Comparison of ENCODE assay signal across 24 cellular contexts in genomic region chr10:116826803-116827202, GRCh38. TPM values are rescaled to one million over a fixed set of nuclear protein-coding genes. Genes with fewer than 3 reads are reported as not detected.
DNase-seq lines count a peak whose midpoint lies in the region; ATAC-seq, FAIRE-seq and TF ChIP-seq lines count a peak whose summit lies in the region.
"Had no signal": no experiment of that assay in that cellular context is flagged by ENCODE, and none has a peak within 500 bp of the region (broad histone marks: within the 10 kb centered on the region; RNA-seq: fewer than 3 reads in every experiment).

No MANE protein-coding gene starts in this region.

- H2BK5ac ChIP-seq in H1 (ENCODE audit: low read depth, low read length) = no peak overlapping the region

- no peaks in the 10 kb centered on the region for H3K79me2 ChIP-seq in H1 (ENCODE audit: control insufficient read depth in 1 of 2, insufficient read depth in 2 of 2, low read length in 2 of 2)

- H3K56ac ChIP-seq in H1 (replicated peaks; ENCODE audit: insufficient read length, low read depth, low read length) = no peak overlapping the region

- no peak overlapping the region for H3K23ac ChIP-seq in H1 (ENCODE audit: insufficient read length)

- H3K9me3 ChIP-seq in H1 (ENCODE audit: insufficient read depth in 2 of 2, low read depth in 1 of 2, low read length in 1 of 2) (no peaks in the 10 kb centered on the region), WERI-Rb-1 (ENCODE audit: severe bottlenecking) (no peaks in the 10 kb centered on the region)
- H3K9me3 ChIP-seq: right lobe of liver had no signal

- no peak overlapping the region for H3K18ac ChIP-seq in H1 (ENCODE audit: extremely low read depth, low read length)

- no peak overlapping the region for H2AFZ ChIP-seq in H1 (ENCODE audit: low read length)

- CTCF ChIA-PET in H1 (lab: Charles Lee; ENCODE audit: partially characterized antibody) = interaction anchor here (0.6 to 3.4 kb wide), 22 partner anchors 9 to 348 kb away, joined by 3 to 23 read pairs (median 4); partner anchors contain the start of gene ENO4

- no peak for ATAC-seq in GM18868 (IDR thresholded peaks at IDR 0.05; ENCODE audit: unreplicated experiment)
- ATAC-seq: activated CD8-positive, alpha-beta memory T cell treated with anti-CD3 and anti-CD28 coated beads, Interleukin-2, amount 10 ng/mL, durations not matched to agents 7 days and 5 days had no signal

- H2BK20ac ChIP-seq in H1 (ENCODE audit: low read length) = no peak overlapping the region

- H3K9me3 Mint-ChIP-seq in mesothelial cell of epicardium = peaks cover 5% of the 10 kb centered on the region
- H3K9me3 Mint-ChIP-seq: neural crest cell had no signal

- H3K23me2 ChIP-seq in H1 (ENCODE audit: low read depth, low read length) = no peaks in the 10 kb centered on the region

- no peak overlapping the region for H2BK15ac ChIP-seq in H1 (ENCODE audit: low read length)

- H3K4me2 ChIP-seq in H1 (ENCODE audit: insufficient read depth in 1 of 2, low read depth in 2 of 2, low read length in 2 of 2) = no peak overlapping the region

- no peak overlapping the region for H2BK120ac ChIP-seq in H1 (replicated peaks; ENCODE audit: low read depth, low read length)

- no peak overlapping the region for H3K4me3 Mint-ChIP-seq in mesothelial cell of epicardium
- H3K4me3 Mint-ChIP-seq: activated CD8-positive, alpha-beta memory T cell treated with anti-CD3 and anti-CD28 coated beads, Interleukin-2, amount 10 ng/mL, durations not matched to agents 7 days and 5 days; immature natural killer cell; neural crest cell had no signal

- POLR2A ChIA-PET in H1 (lab: Charles Lee; ENCODE audit: partially characterized antibody) = interaction anchor here (0.7 to 2.1 kb wide), 3 partner anchors 9 to 62 kb away, joined by 3 to 8 read pairs (median 3); no protein-coding TSS in a partner anchor

- H3K36me3 ChIP-seq in H1 (ENCODE audit: control insufficient read depth in 2 of 4, insufficient read depth in 4 of 4, low read length in 3 of 4) = no peaks in the 10 kb centered on the region
- no peaks in the 10 kb centered on the region for H3K36me3 ChIP-seq in WERI-Rb-1
- H3K36me3 ChIP-seq: right lobe of liver had no signal

- H4K91ac ChIP-seq in H1 (replicated peaks; ENCODE audit: insufficient read length, low read length) = no peak overlapping the region

- no peak for TF ChIP-seq EP300 in Ishikawa (IDR thresholded peaks at IDR 0.05; ENCODE audit: borderline replicate concordance)
- no peak for TF ChIP-seq EP300 in H1 (IDR thresholded peaks at IDR 0.05; ENCODE audit: borderline replicate concordance in 1 of 2, low read depth in 2 of 2, low read length in 2 of 2)

- no peak overlapping the region for H3K9ac ChIP-seq in H1 (replicated peaks in 1 of 4; ENCODE audit: extremely low read depth in 1 of 4, low read depth in 3 of 4, low read length in 3 of 4)

- peaks cover 4% of the 10 kb centered on the region for H3K36me3 Mint-ChIP-seq in mesothelial cell of epicardium
- H3K36me3 Mint-ChIP-seq: activated CD8-positive, alpha-beta memory T cell treated with anti-CD3 and anti-CD28 coated beads, Interleukin-2, amount 10 ng/mL, durations not matched to agents 7 days and 5 days; immature natural killer cell had no signal

- FAIRE-seq in H1 (lab: Jason Lieb, UNC) = peak; percentile 57
- FAIRE-seq: G401.6, GM12892 had no signal

- H3K4me3 ChIP-seq in H1 (ENCODE audit: extremely low read depth in 1 of 4, insufficient read depth in 2 of 4, low read depth in 3 of 4, low read length in 4 of 4) (no peak overlapping the region), WERI-Rb-1 (ENCODE audit: low read depth, low read length) (no peak overlapping the region)
- H3K4me3 ChIP-seq: coronary artery, right lobe of liver had no signal

- H3K27me3 Mint-ChIP-seq in mesothelial cell of epicardium (ENCODE audit: low read depth) = peaks cover 2% of the 10 kb centered on the region
- H3K27me3 Mint-ChIP-seq: activated CD8-positive, alpha-beta memory T cell treated with anti-CD3 and anti-CD28 coated beads, Interleukin-2, amount 10 ng/mL, durations not matched to agents 7 days and 5 days had no signal

- peak; percentile 27 for DNase-seq in NCI-H345 (lab: John Stamatoyannopoulos, UW)
- no peak for DNase-seq in NCI-H345 treated with DMSO at 0.1 percent for 48 hours (lab: John Stamatoyannopoulos, UW; ENCODE audit: unreplicated experiment)
- DNase-seq in H1 (ENCODE audit: low read depth in 1 of 2, low spot score in 2 of 2) = no peak
- peak; percentile 31 for DNase-seq in putamen (ENCODE audit: low spot score)
- no peak for DNase-seq in WERI-Rb-1
- DNase-seq in mesothelial cell of epicardium (ENCODE audit: low spot score in 2 of 2, unreplicated experiment in 2 of 2) = no peak
- DNase-seq: activated CD8-positive, alpha-beta memory T cell treated with anti-CD3 and anti-CD28 coated beads, Interleukin-2, amount 10 ng/mL, durations not matched to agents 7 days and 5 days; activated gamma-delta T cell; glutamatergic neuron; GOT3; immature natural killer cell; NK-92 treated with Interleukin-12 subunit alpha and Interleukin-12 subunit beta, amount 100 ng/mL, for 24 hours; right lobe of liver; SHP77; stimulated activated CD4-positive, alpha-beta T cell treated with anti-CD3 and anti-CD28 coated beads, Interleukin-1b, Interleukin-23, amount 100 ng/mL, for 48 hours had no signal

- no peak for TF ChIP-seq POLR2A in H1 (IDR thresholded peaks at IDR 0.05; ENCODE audit: control extremely low read depth in 1 of 2, low read depth in 2 of 2, low read length in 2 of 2)

- 77% methylated on average over 7 of the region's 7 CpGs; no CpG with 5 or more reads in 1 of the 2 experiments for WGBS in H1 (ENCODE audit: extremely low coverage in 1 of 2, insufficient coverage in 1 of 2, insufficient read length in 1 of 2, insufficient replicate concordance in 2 of 2, low coverage in 1 of 2, low lambda C conversion rate in 2 of 2, missing lambda C conversion rate in 1 of 2), 2 experiments

- H3K79me1 ChIP-seq in H1 (ENCODE audit: low read depth, low read length) = no peaks in the 10 kb centered on the region

- H4K8ac ChIP-seq in H1 (ENCODE audit: extremely low read depth, insufficient read depth, low read length) = no peak overlapping the region

- TF ChIP-seq CTCF in H1 (IDR thresholded peaks at IDR 0.05; ENCODE audit: control extremely low read depth in 1 of 3, insufficient read depth in 1 of 3, low read depth in 1 of 3, low read length in 3 of 3) (no peak), WERI-Rb-1 (IDR thresholded peaks at IDR 0.05; ENCODE audit: low read depth, low read length) (no peak), mesothelial cell of epicardium (IDR thresholded peaks at IDR 0.05; ENCODE audit: unreplicated experiment) (no peak)

- TF ChIP-seq RAD21 in Ishikawa (IDR thresholded peaks at IDR 0.05; ENCODE audit: low read depth) = no peak
- no peak for TF ChIP-seq RAD21 in H1 (IDR thresholded peaks at IDR 0.05 in 1 of 2, conservative IDR thresholded peaks at IDR 0.05 in 1 of 2; ENCODE audit: low read depth in 2 of 2, low read length in 2 of 2)

- no peak overlapping the region for H4K5ac ChIP-seq in H1 (ENCODE audit: insufficient read length, low read depth, low read length)

- H2BK12ac ChIP-seq in H1 (ENCODE audit: low read depth, low read length) = no peak overlapping the region

- no peak overlapping the region for H3K27ac Mint-ChIP-seq in mesothelial cell of epicardium
- H3K27ac Mint-ChIP-seq: activated CD8-positive, alpha-beta memory T cell treated with anti-CD3 and anti-CD28 coated beads, Interleukin-2, amount 10 ng/mL, durations not matched to agents 7 days and 5 days; immature natural killer cell had no signal

- peaks cover 0 to 8% (median 4%) of the 10 kb centered on the region in 4 experiments; a peak in 4 of 7 replicates for H3K4me1 ChIP-seq in H1 (replicated peaks in 1 of 4; ENCODE audit: control insufficient read depth in 3 of 4, insufficient read depth in 4 of 4, low read length in 3 of 4)
- H3K4me1 ChIP-seq: right lobe of liver had no signal

- no peaks in the 10 kb centered on the region for H3K4me1 Mint-ChIP-seq in mesothelial cell of epicardium
- H3K4me1 Mint-ChIP-seq: activated CD8-positive, alpha-beta memory T cell treated with anti-CD3 and anti-CD28 coated beads, Interleukin-2, amount 10 ng/mL, durations not matched to agents 7 days and 5 days; immature natural killer cell had no signal

- no peaks in the 10 kb centered on the region for H3K27me3 ChIP-seq in H1 (replicated peaks in 1 of 4; ENCODE audit: control insufficient read depth in 3 of 4, extremely low read depth in 1 of 4, insufficient read depth in 3 of 4, low read length in 3 of 4)
- no peaks in the 10 kb centered on the region for H3K27me3 ChIP-seq in WERI-Rb-1 (ENCODE audit: insufficient read depth, low read depth, severe bottlenecking)
- H3K27me3 ChIP-seq: right lobe of liver had no signal

- no peak overlapping the region for H3K27ac ChIP-seq in H1 (ENCODE audit: low read depth, low read length)
- H3K27ac ChIP-seq in WERI-Rb-1 = no peak overlapping the region
- H3K27ac ChIP-seq: coronary artery, epithelial cell of prostate, right lobe of liver had no signal

- no peak overlapping the region for H3K4ac ChIP-seq in H1 (replicated peaks; ENCODE audit: insufficient read length, low read depth, low read length)

- H4K20me1 ChIP-seq in H1 (replicated peaks in 1 of 2; ENCODE audit: control insufficient read depth in 1 of 2, insufficient read depth in 2 of 2, low read length in 2 of 2) = peaks cover 0 to 2% of the 10 kb centered on the region in 2 experiments

- H3K14ac ChIP-seq in H1 (ENCODE audit: insufficient read length) = no peak overlapping the region

- no peak overlapping the region for H2AK5ac ChIP-seq in H1 (ENCODE audit: low read depth, low read length)

TF ChIP-seq in Ishikawa, 13 proteins besides CTCF, POLR2A, EP300 and RAD21:
- TF ChIP-seq MAX (IDR thresholded peaks at IDR 0.05) (no peak), EGR1 (IDR thresholded peaks at IDR 0.05) (peak; percentile 52)

TF ChIP-seq in H1, 55 proteins besides CTCF, POLR2A, EP300 and RAD21 (continues in another document):
- TF ChIP-seq RNF2 (IDR thresholded peaks at IDR 0.05; ENCODE audit: borderline replicate concordance, low read depth, low read length, missing control alignments, poor library complexity, severe bottlenecking) (no peak), BRCA1 (IDR thresholded peaks at IDR 0.05; ENCODE audit: low read depth, low read length) (no peak), POLR2AphosphoS5 (IDR thresholded peaks at IDR 0.05; ENCODE audit: low read depth, low read length) (no peak), EGR1 (IDR thresholded peaks at IDR 0.05; ENCODE audit: borderline replicate concordance, low read depth, low read length) (no peak)

RNA-seq across cellular contexts. Expression of gene ENO4, which starts 22.5 kb away (rescaled TPM):
- total RNA-seq in H1 (2021; fragmentation: NEBNext Ultra II Directional; extraction: Animal tissue kit (Norgen Biotek cat#: 25700)) = 0.21 TPM in 1 of 2 replicates, not detected in the other
- polyA plus RNA-seq in H1 (2011; rRNA removed) = 0.33 and 0.77 TPM in 2 replicates
- 0.54 TPM for polyA plus RNA-seq in H1 (2011; cell fraction: cytosol; rRNA removed)
- polyA plus RNA-seq in H1 (2011; cell fraction: nucleus; rRNA removed) = 1.5 TPM
- polyA plus RNA-seq in H1 (2012, experiment 1 of 2) = 0.46 to 1.9 TPM (median 1.0 TPM) in 4 replicates
- 0.09 TPM for polyA plus RNA-seq in H1 (2012, experiment 2 of 2)
- 0.20 TPM for polyA plus RNA-seq in H1 (2013, experiment 1 of 2)
- polyA plus RNA-seq in H1 (2013, experiment 2 of 2) = 0.50 TPM
- 0.80 TPM in 1 of 2 replicates, not detected in the other for polyA minus RNA-seq in H1 (2011; rRNA and poly(A)+ RNA removed)
- polyA minus RNA-seq in H1 (2011; cell fraction: cytosol; rRNA and poly(A)+ RNA removed) = not detected
- 0.30 TPM for polyA minus RNA-seq in H1 (2011; cell fraction: nucleus; rRNA and poly(A)+ RNA removed)
- 0.97 to 2.6 TPM (median 1.9 TPM) in 3 replicates for total RNA-seq in mesothelial cell of epicardium
- total RNA-seq: activated CD8-positive, alpha-beta memory T cell treated with anti-CD3 and anti-CD28 coated beads, Interleukin-2, amount 10 ng/mL, durations not matched to agents 7 days and 5 days; HT-29; right lobe of liver; T-helper 1 cell treated with Interleukin-12 subunit alpha and Interleukin-12 subunit beta and Interleukin-4 antibody, amounts not matched to agents 30 ng/mL and 1 ng/mL, for 36 hours had no signal
- polyA plus RNA-seq: immature natural killer cell had no signal

Comparison
In these comparisons a context has a peak if more than half of its experiments do, and no peak if none do; other contexts are left out.
1. DNase-seq: peak in NCI-H345 (single experiment) and putamen (single experiment); none in NCI-H345 treated with DMSO at 0.1 percent for 48 hours (single experiment), H1 (0 of 2), WERI-Rb-1 (single experiment) and mesothelial cell of epicardium (0 of 2).